In the genomic region with DNA sequence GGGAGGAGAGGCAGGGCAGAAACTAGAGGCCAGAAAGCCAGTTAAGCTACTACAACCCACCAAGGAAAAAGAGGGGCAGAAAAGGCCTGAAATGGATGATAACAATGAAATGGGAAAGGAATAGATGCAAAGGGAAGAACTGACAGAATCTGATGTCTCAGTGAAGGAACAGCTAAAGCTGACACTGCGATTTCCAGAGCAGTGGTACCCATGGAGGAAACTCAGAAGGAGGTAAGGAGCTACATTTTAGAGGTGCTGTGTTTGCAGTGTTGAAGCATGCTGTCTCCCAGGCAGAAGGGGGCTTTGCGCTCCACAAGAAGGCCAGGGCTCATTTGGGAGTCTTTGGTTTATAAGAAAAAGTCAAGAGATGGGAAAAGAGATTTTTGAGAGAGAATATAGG, we compare ENCODE assay signal across 11 cellular contexts. TPM values are rescaled to one million over a fixed set of nuclear protein-coding genes. Genes with fewer than 3 reads are reported as not detected.
DNase-seq lines count a peak whose midpoint lies in the region; ATAC-seq and TF ChIP-seq lines count a peak whose summit lies in the region.
"Had no signal": no experiment of that assay in that cellular context is flagged by ENCODE, and none has a peak within 500 bp of the region (broad histone marks: within the 10 kb centered on the region; RNA-seq: fewer than 3 reads in every experiment).

No MANE protein-coding gene starts in this region.

- H3K4me3 ChIP-seq in ACC112 (ENCODE audit: low read depth, low read length) (peak overlapping the region; percentile 52; the same call in 1 of the 2 replicates), prostate gland (no peak overlapping the region)

- DNase-seq in RPMI8226 = peak; percentile 57
- no peak for DNase-seq in epithelial cell of prostate (ENCODE audit: low read depth, low spot score)
- no peak for DNase-seq in prostate gland (ENCODE audit: low spot score)
- no peak for DNase-seq in NCI-H82 treated with DMSO at 0.1 percent for 48 hours (lab: John Stamatoyannopoulos, UW; ENCODE audit: unreplicated experiment)
- no peak for DNase-seq in erythroblast (lab: John Stamatoyannopoulos, UW)
- DNase-seq in middle frontal gyrus (ENCODE audit: extremely low spot score, low spot score) = no peak
- DNase-seq: C1 segment of cervical spinal cord; NCI-H1092; NK-92 treated with Interleukin-12 subunit alpha and Interleukin-12 subunit beta, amount 100 ng/mL, for 24 hours had no signal

- H3K27me3 ChIP-seq in ACC112 (ENCODE audit: insufficient read depth, low read length) (no peaks in the 10 kb centered on the region), prostate gland (replicated peaks; ENCODE audit: insufficient read depth) (no peaks in the 10 kb centered on the region)

- 96% methylated on average over 2 of the region's 2 CpGs for WGBS in prostate gland

- peaks cover 78% of the 10 kb centered on the region for H3K79me2 ChIP-seq in ACC112 (ENCODE audit: control insufficient read depth, insufficient read depth, low read length, unreplicated experiment)

- H3K4me1 ChIP-seq in ACC112 (ENCODE audit: control insufficient read depth, insufficient read depth, low read length, unreplicated experiment) (peaks cover 88% of the 10 kb centered on the region), prostate gland (replicated peaks) (peaks cover 22% of the 10 kb centered on the region)

- TF ChIP-seq POLR2A in prostate gland (IDR thresholded peaks at IDR 0.05) = no peak
- no peak for TF ChIP-seq POLR2A in erythroblast (IDR thresholded peaks at IDR 0.05; ENCODE audit: low read length)

- peak overlapping the region; percentile 96 for H3K27ac ChIP-seq in ACC112 (ENCODE audit: low read depth, low read length)
- H3K27ac ChIP-seq in epithelial cell of prostate = peak overlapping the region; percentile 92
- peak overlapping the region; percentile 32 to 99 for H3K27ac ChIP-seq in prostate gland

- H3K36me3 ChIP-seq in ACC112 (ENCODE audit: insufficient read depth, low read length) (peaks cover 44% of the 10 kb centered on the region), prostate gland (no peaks in the 10 kb centered on the region)

- H2AFZ ChIP-seq in ACC112 (ENCODE audit: low read length, unreplicated experiment) = no peak overlapping the region

- intact Hi-C loops in prostate gland (cut with DNase I) = loop anchor here (2.0 kb wide), 1 partner anchor 37 kb away; a partner anchor contains a TSS

- no peak for ATAC-seq in HG03460 (IDR thresholded peaks at IDR 0.05; ENCODE audit: unreplicated experiment)

- no peaks in the 10 kb centered on the region for H3K9me3 ChIP-seq in prostate gland

- no peak for TF ChIP-seq CTCF in prostate gland (IDR thresholded peaks at IDR 0.05)

RNA-seq across cellular contexts. Expression of a gene that starts 38.0 kb away (rescaled TPM):
- 100 to 1,000 TPM; 151 to 169 TPM for total RNA-seq in prostate gland
